Comparison of ENCODE assay signal across 8 cellular contexts in the genomic region with DNA sequence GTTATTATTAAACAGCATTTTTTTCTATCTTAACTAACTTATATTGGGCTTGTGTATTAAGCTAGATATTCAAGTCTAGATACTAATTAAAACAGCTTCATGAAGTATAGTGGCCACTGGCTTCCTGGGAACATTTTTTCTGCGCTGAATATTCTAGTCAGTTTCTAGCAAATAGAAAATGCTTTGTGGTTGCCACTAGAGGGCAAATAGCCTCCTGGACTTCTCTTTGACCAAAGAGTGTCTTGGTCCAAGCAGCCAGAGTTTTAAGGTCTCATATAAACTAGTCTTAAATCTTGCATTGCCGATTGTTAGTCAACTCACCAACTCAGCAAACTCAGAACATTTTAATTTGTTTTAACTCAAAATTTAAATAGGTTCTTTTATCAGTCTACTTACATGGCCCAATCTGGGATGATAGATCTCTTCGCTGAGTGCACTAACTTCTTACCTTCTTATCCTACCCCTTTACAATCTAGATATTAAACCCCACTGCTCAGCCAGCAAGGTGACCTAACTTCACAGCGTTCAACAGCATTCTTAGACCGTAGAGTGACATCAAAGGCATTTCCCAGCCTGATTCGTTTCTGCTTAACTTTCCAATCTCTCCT. TPM values are rescaled to one million over a fixed set of nuclear protein-coding genes. Genes with fewer than 3 reads are reported as not detected.
A peak's percentile ranks its signal among the peaks of the same experiment; 100 is the strongest.
DNase-seq lines count a peak whose midpoint lies in the region; ATAC-seq and TF ChIP-seq lines count a peak whose summit lies in the region.

No MANE protein-coding gene starts in this region.

- no CpG with 5 or more reads among the region's 6 CpGs for WGBS in H9 (ENCODE audit: extremely low coverage, insufficient read length, low lambda C conversion rate)
- WGBS in right cardiac atrium: 57% methylated on average over 6 of the region's 6 CpGs
- 56 to 61% methylated on average over 6 of the region's 6 CpGs for WGBS in upper lobe of left lung, 2 donors

- H3K27me3 ChIP-seq in H9 (ENCODE audit: insufficient read depth, low read length) (no peaks in the 10 kb centered on the region), right cardiac atrium (ENCODE audit: control insufficient read depth, insufficient read depth) (no peaks in the 10 kb centered on the region), upper lobe of left lung (no peaks in the 10 kb centered on the region)

- H2BK15ac ChIP-seq in H9 (ENCODE audit: low read depth, low read length): no peak overlapping the region

- H3K9me3 Mint-ChIP-seq in H9: peaks cover 0 to 9% of the 10 kb centered on the region in 2 experiments; a peak in 4 of 5 replicates

- peaks cover 9 to 13% of the 10 kb centered on the region in 2 experiments for H3K4me1 Mint-ChIP-seq in H9

- TF ChIP-seq EP300 in upper lobe of left lung (IDR thresholded peaks at IDR 0.05): no peak

- no peak overlapping the region for H3K4me2 ChIP-seq in H9 (ENCODE audit: insufficient read depth, insufficient read length, low read length)

- no peak overlapping the region for H3K27ac ChIP-seq in H9 (ENCODE audit: insufficient read length, low read depth, low read length)
- no peak overlapping the region for H3K27ac ChIP-seq in right cardiac atrium (ENCODE audit: low read length)
- no peak overlapping the region for H3K27ac ChIP-seq in upper lobe of left lung

- no peaks in the 10 kb centered on the region for H3K9me3 ChIP-seq in H9 (ENCODE audit: control insufficient read depth, low read depth, low read length)
- no peaks in the 10 kb centered on the region for H3K9me3 ChIP-seq in right cardiac atrium (ENCODE audit: control insufficient read depth, low read length)
- H3K9me3 ChIP-seq in upper lobe of left lung: no peaks in the 10 kb centered on the region

- TF ChIP-seq CTCF in AG09319 (IDR thresholded peaks at IDR 0.05; ENCODE audit: low read depth, low read length) (peak; percentile 73), H9 (conservative IDR thresholded peaks at IDR 0.05) (peak; percentile 79), upper lobe of left lung (IDR thresholded peaks at IDR 0.05) (peak in 5 of 6 experiments; percentile 32 to 65 (median 45))

- DNase-seq in AG09319 (ENCODE audit: extremely low read depth, low read depth): no peak
- no peak for DNase-seq in H9
- DNase-seq in right cardiac atrium: no peak
- DNase-seq in upper lobe of left lung: no peak
- DNase-seq in NCI-H2081 treated with DMSO at 0.1 percent for 48 hours (lab: John Stamatoyannopoulos, UW): no peak
- DNase-seq in activated CD8-positive, alpha-beta memory T cell treated with anti-CD3 and anti-CD28 coated beads, Interleukin-2, amount 50 U/mL, for 48 hours: no peak

- no peak overlapping the region for H3K4me3 Mint-ChIP-seq in H9

- H3K27ac Mint-ChIP-seq in H9: no peak overlapping the region

- H3K79me1 ChIP-seq in H9 (ENCODE audit: insufficient read depth, low read depth, low read length, poor library complexity, severe bottlenecking): no peaks in the 10 kb centered on the region

- H2BK12ac ChIP-seq in H9 (ENCODE audit: insufficient read length, low read depth, low read length): no peak overlapping the region

- H3K18ac ChIP-seq in H9 (ENCODE audit: insufficient read length, low read depth, low read length): no peak overlapping the region

- H3K36me3 ChIP-seq in upper lobe of left lung: no peaks in the 10 kb centered on the region

- no peak overlapping the region for H2BK5ac ChIP-seq in H9 (ENCODE audit: insufficient read length, low read length)

- no peak overlapping the region for H2BK120ac ChIP-seq in H9 (ENCODE audit: low read depth, low read length, poor library complexity, severe bottlenecking)

- no peak overlapping the region for H3K14ac ChIP-seq in H9 (ENCODE audit: insufficient read depth, low read length)

- H3K4ac ChIP-seq in H9 (ENCODE audit: low read depth, low read length): no peak overlapping the region

- H4K20me1 ChIP-seq in H9 (ENCODE audit: control insufficient read depth, insufficient read depth, insufficient read length): no peaks in the 10 kb centered on the region

- H4K8ac ChIP-seq in H9 (replicated peaks; ENCODE audit: insufficient read length, low read depth, low read length): no peak overlapping the region

- no peak overlapping the region for H2BK20ac ChIP-seq in H9 (ENCODE audit: low read depth, low read length, poor library complexity, severe bottlenecking)

- H3K4me1 ChIP-seq in H9 (ENCODE audit: insufficient read depth, low read length): no peaks in the 10 kb centered on the region
- H3K4me1 ChIP-seq in right cardiac atrium (ENCODE audit: control insufficient read depth, insufficient read depth, low read length): no peaks in the 10 kb centered on the region
- H3K4me1 ChIP-seq in upper lobe of left lung: no peaks in the 10 kb centered on the region

- peaks cover 0 to 17% (median 0%) of the 10 kb centered on the region in 3 experiments; a peak in 5 of 7 replicates for H3K36me3 Mint-ChIP-seq in H9 (ENCODE audit: insufficient read depth in 1 of 3, low read depth in 3 of 3)

- H3K23me2 ChIP-seq in H9 (ENCODE audit: insufficient read length, low read depth, low read length, poor library complexity, severe bottlenecking): no peaks in the 10 kb centered on the region

- H3K27me3 Mint-ChIP-seq in H9 (ENCODE audit: low read depth): no peaks in the 10 kb centered on the region; the same call in none of the 2 replicates

- no peak for TF ChIP-seq POLR2A in upper lobe of left lung (IDR thresholded peaks at IDR 0.05)

- ATAC-seq in SK-N-SH treated with all-trans-retinoic acid at 6 μM for 48 hours (peak; percentile 89), right cardiac atrium (peak; percentile 72 to 74), upper lobe of left lung (ENCODE audit: low FRiP score in 2 of 2) (peak in 1 of 2 donors; percentile 72), GM21717 (IDR thresholded peaks at IDR 0.05; ENCODE audit: unreplicated experiment) (no peak)

- no peak overlapping the region for H3T11ph ChIP-seq in H9 (ENCODE audit: low read length)

- H3K9ac ChIP-seq in H9 (ENCODE audit: extremely low read depth, insufficient read length, low read length): no peak overlapping the region

- no peaks in the 10 kb centered on the region for H3K79me2 ChIP-seq in H9 (ENCODE audit: insufficient read depth, low read length)

- no peak overlapping the region for H3K23ac ChIP-seq in H9 (ENCODE audit: insufficient read length, low read depth, low read length)

- no peak overlapping the region for H2AFZ ChIP-seq in H9 (ENCODE audit: low read length)

- intact Hi-C loops in right cardiac atrium (cut with DNase I): loop anchor here in 1 of 4 donors (5.0 kb wide), 1 partner anchor 35 kb away; no protein-coding TSS in a partner anchor

- H2AK5ac ChIP-seq in H9 (ENCODE audit: insufficient read length, low read length): no peak overlapping the region

- H4K91ac ChIP-seq in H9 (ENCODE audit: insufficient read length, low read depth, low read length): no peak overlapping the region

- no peak overlapping the region for H3K56ac ChIP-seq in H9 (ENCODE audit: insufficient read length, low read depth, low read length)

- no peak overlapping the region for H4K5ac ChIP-seq in H9 (ENCODE audit: insufficient read length, low read depth, low read length)

- H3K4me3 ChIP-seq in right cardiac atrium (ENCODE audit: low read length): no peak overlapping the region
- H3K4me3 ChIP-seq in upper lobe of left lung: no peak overlapping the region

TF ChIP-seq in SK-N-SH treated with all-trans-retinoic acid at 6 μM for 48 hours, 23 proteins besides CTCF, POLR2A, EP300 and RAD21:
- TF ChIP-seq TCF4 (CRISPR knock-in tag; IDR thresholded peaks at IDR 0.05; ENCODE audit: borderline replicate concordance): no peak
- TF ChIP-seq ZNF565 (CRISPR knock-in tag; conservative IDR thresholded peaks at IDR 0.05; ENCODE audit: low read depth): no peak
- no peak for TF ChIP-seq BACH2 (CRISPR knock-in tag; IDR thresholded peaks at IDR 0.05; ENCODE audit: borderline replicate concordance)
- TF ChIP-seq, protein P1, sequence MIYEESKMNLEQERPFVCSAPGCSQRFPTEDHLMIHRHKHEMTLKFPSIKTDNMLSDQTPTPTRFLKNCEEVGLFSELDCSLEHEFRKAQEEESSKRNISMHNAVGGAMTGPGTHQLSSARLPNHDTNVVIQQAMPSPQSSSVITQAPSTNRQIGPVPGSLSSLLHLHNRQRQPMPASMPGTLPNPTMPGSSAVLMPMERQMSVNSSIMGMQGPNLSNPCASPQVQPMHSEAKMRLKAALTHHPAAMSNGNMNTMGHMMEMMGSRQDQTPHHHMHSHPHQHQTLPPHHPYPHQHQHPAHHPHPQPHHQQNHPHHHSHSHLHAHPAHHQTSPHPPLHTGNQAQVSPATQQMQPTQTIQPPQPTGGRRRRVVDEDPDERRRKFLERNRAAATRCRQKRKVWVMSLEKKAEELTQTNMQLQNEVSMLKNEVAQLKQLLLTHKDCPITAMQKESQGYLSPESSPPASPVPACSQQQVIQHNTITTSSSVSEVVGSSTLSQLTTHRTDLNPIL (CRISPR knock-in tag; IDR thresholded peaks at IDR 0.05; ENCODE audit: low read depth): no peak
- TF ChIP-seq ZNF8 (CRISPR knock-in tag; IDR thresholded peaks at IDR 0.05): no peak

RNA-seq across cellular contexts. Expression of a gene that starts 24.6 kb away (rescaled TPM):
- total RNA-seq in H9 (2021) (14.0 and 15.0 TPM in 2 replicates), right cardiac atrium (10 to 100 TPM; 32.3 to 74.5 (median 36.8) TPM), upper lobe of left lung (10 to 100 TPM; 16.8 to 84.1 (median 36.2) TPM)
- polyA plus RNA-seq in right cardiac atrium: 57.3 TPM
